Comparison of ENCODE assay signal across 8 cellular contexts in genomic region chr6:109794201-109794926, GRCh38.
DNase-seq lines count a peak whose midpoint lies in the region; ATAC-seq and TF ChIP-seq lines count a peak whose summit lies in the region.

No MANE protein-coding gene starts in this region.

- no peak for TF ChIP-seq CTCF in HFF-Myc (IDR thresholded peaks at IDR 0.05; ENCODE audit: low read depth, low read length, missing control alignments)

- H3K27me3 Mint-ChIP-seq in T-cell: no peaks in the 10 kb centered on the region

- H2BK12ac ChIP-seq in mesenchymal stem cell (ENCODE audit: low read length in 2 of 2): peak overlapping the region; percentile 6 to 75

- H3K23ac ChIP-seq in mesenchymal stem cell (ENCODE audit: low read length in 2 of 2): no peak overlapping the region

- no peaks in the 10 kb centered on the region for H3K79me1 ChIP-seq in mesenchymal stem cell (replicated peaks; ENCODE audit: low read length, poor library complexity, severe bottlenecking)

- H3K27ac ChIP-seq in mesenchymal stem cell (ENCODE audit: low read length, poor library complexity, severe bottlenecking): no peak overlapping the region

- H2BK5ac ChIP-seq in mesenchymal stem cell (ENCODE audit: low read depth, low read length, poor library complexity, severe bottlenecking): no peak overlapping the region

- H2BK15ac ChIP-seq in mesenchymal stem cell (ENCODE audit: low read depth, poor library complexity, severe bottlenecking): peak overlapping the region; percentile 26

- no peak overlapping the region for H3K4me2 ChIP-seq in mesenchymal stem cell (ENCODE audit: low read length, poor library complexity, severe bottlenecking)

- H2AK5ac ChIP-seq in mesenchymal stem cell (ENCODE audit: low read length, severe bottlenecking): peak overlapping the region; percentile 37

- CTCF ChIA-PET in T-cell (lab: Charles Lee): no interaction called here

- peak overlapping the region; percentile 82 for H3K9ac ChIP-seq in mesenchymal stem cell (ENCODE audit: low read length)

- peaks cover 5% of the 10 kb centered on the region for H3K4me1 ChIP-seq in mesenchymal stem cell (ENCODE audit: control insufficient read depth, insufficient read depth, low read depth, low read length)

- H3K36me3 Mint-ChIP-seq in T-cell: peaks cover 66% of the 10 kb centered on the region

- no peak overlapping the region for H3K4me3 Mint-ChIP-seq in T-cell

- H3K27me3 ChIP-seq in mesenchymal stem cell (ENCODE audit: control insufficient read depth in 1 of 2, insufficient read depth in 1 of 2, low read length in 2 of 2): no peaks in the 10 kb centered on the region

- H3K9me3 ChIP-seq in mesenchymal stem cell (ENCODE audit: control insufficient read depth, low read length): no peaks in the 10 kb centered on the region

- H3K4me1 Mint-ChIP-seq in T-cell: no peaks in the 10 kb centered on the region

- no peak overlapping the region for H3K14ac ChIP-seq in mesenchymal stem cell (ENCODE audit: low read length in 2 of 2)

- H3K18ac ChIP-seq in mesenchymal stem cell (ENCODE audit: low read depth in 1 of 2, low read length in 2 of 2): peak overlapping the region; percentile 22 to 46

- no peaks in the 10 kb centered on the region for H3K9me3 Mint-ChIP-seq in T-cell

- peak overlapping the region; percentile 6 for H2BK120ac ChIP-seq in mesenchymal stem cell (ENCODE audit: low read depth, low read length)

- no peak overlapping the region for H2AFZ ChIP-seq in mesenchymal stem cell (ENCODE audit: low read depth, low read length)

- H3K4ac ChIP-seq in mesenchymal stem cell (ENCODE audit: low read depth in 1 of 2, low read length in 2 of 2): peak overlapping the region in 1 of 2 experiments; percentile 75

- POLR2A ChIA-PET in T-cell (lab: Charles Lee): no interaction called here

- H3K36me3 ChIP-seq in mesenchymal stem cell (ENCODE audit: control insufficient read depth in 1 of 2, insufficient read depth in 2 of 2, low read depth in 1 of 2, low read length in 2 of 2): peaks cover 0 to 3% of the 10 kb centered on the region in 2 experiments

- ATAC-seq in HG02973 (IDR thresholded peaks at IDR 0.05; ENCODE audit: unreplicated experiment) (no peak), T-cell (replicated peaks in 1 of 4) (no peak)

- DNase-seq in AG08396 (ENCODE audit: low spot score) (peak; percentile 29), HFF-Myc (ENCODE audit: extremely low read depth, low read depth) (peak; percentile 66), amniotic epithelial cell (ENCODE audit: low read depth) (peak; percentile 68), mesenchymal stem cell (peak; percentile 66), NCI-H2107 treated with DMSO at 0.1 percent for 48 hours (lab: John Stamatoyannopoulos, UW; ENCODE audit: unreplicated experiment) (no peak), GM19238 (ENCODE audit: insufficient read length, low spot score) (no peak), T-cell (no peak)

- peak overlapping the region; percentile 52 for H4K8ac ChIP-seq in mesenchymal stem cell (ENCODE audit: low read length)

- 58% methylated on average over 5 of the region's 6 CpGs for WGBS in mesenchymal stem cell

- peak overlapping the region; percentile 60 for H4K91ac ChIP-seq in mesenchymal stem cell (ENCODE audit: low read length)

- H3K27ac Mint-ChIP-seq in T-cell: no peak overlapping the region

- no peak overlapping the region for H3K4me3 ChIP-seq in HFF-Myc (replicated peaks; ENCODE audit: low read depth, low read length)
- H3K4me3 ChIP-seq in mesenchymal stem cell (ENCODE audit: insufficient read depth in 1 of 2, low read depth in 1 of 2, low read length in 2 of 2): no peak overlapping the region

Comparison
In these comparisons a context has a peak if more than half of its experiments do, and no peak if none do; other contexts are left out.
1. DNase-seq: peak in AG08396 (single experiment), HFF-Myc (single experiment), amniotic epithelial cell (single experiment) and mesenchymal stem cell (single experiment); none in NCI-H2107 treated with DMSO at 0.1 percent for 48 hours (single experiment), GM19238 (single experiment) and T-cell (0 of 34).